ENCODE assay signal across 8 cellular contexts in the genomic region with DNA sequence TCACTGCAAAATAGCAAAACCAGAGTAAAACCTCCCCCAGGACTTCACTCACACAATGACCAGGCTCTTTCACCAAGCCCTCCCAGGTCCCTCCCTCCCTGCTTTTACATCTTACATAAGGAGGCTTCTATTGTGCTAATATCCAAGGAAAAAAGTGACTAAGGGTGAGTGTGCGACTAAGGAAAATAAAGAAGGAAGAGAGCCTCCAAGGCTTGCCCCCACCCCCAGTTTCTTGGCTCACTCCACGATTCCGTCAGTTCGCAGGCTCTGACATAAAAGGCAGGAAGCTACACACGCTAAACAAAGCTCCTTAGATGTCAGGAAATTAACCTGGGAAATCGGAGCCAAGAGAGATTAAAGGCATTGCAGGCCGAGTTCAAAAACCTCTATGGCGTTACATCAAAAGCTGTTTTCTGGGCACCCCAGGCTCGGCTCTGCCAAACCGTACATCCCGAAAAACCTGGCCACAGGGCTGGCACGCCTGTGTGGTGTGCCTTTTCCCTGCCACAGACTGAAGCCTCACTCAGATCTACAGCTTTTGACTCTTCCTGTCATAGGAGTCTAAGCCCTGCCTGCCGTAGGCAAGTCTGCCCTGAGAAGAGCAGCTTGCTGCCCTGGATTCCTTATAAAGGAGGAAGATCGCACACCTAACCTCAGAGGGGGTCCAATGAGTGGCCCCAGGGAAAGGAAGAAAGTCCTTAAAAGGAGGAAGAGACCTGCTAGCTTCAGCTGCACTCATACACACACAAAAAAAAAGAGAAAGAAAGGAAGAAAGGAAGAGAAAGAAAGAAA.
DNase-seq lines count a peak whose midpoint lies in the region; ATAC-seq and TF ChIP-seq lines count a peak whose summit lies in the region.

No MANE protein-coding gene starts in this region.

- no peak for TF ChIP-seq POLR2A in testis (IDR thresholded peaks at IDR 0.05)

- intact Hi-C loops in testis (cut with DNase I; ENCODE audit: low total_unique reads): no loop called here

- no peak for ATAC-seq in activated CD4-positive, CD25-positive, alpha-beta regulatory T cell treated with anti-CD3 and anti-CD28 coated beads, Interleukin-2, amount 50 U/mL, for 24 hours

- TF ChIP-seq CTCF in testis (IDR thresholded peaks at IDR 0.05): no peak

- H3K4me1 ChIP-seq in ectodermal cell (ENCODE audit: control insufficient read depth, insufficient read depth, low read length): peaks cover 31% of the 10 kb centered on the region
- H3K4me1 ChIP-seq in mesodermal cell (ENCODE audit: control insufficient read depth, insufficient read depth, low read length, poor library complexity, severe bottlenecking): peaks cover 26% of the 10 kb centered on the region
- H3K4me1 ChIP-seq in testis: peaks cover 4% of the 10 kb centered on the region

- H3K27me3 ChIP-seq in ectodermal cell (ENCODE audit: control insufficient read depth, insufficient read depth, low read length, poor library complexity, severe bottlenecking) (no peaks in the 10 kb centered on the region), testis (no peaks in the 10 kb centered on the region)

- H3K36me3 ChIP-seq in ectodermal cell (ENCODE audit: control insufficient read depth, insufficient read depth, low read length) (no peaks in the 10 kb centered on the region), mesodermal cell (ENCODE audit: control insufficient read depth, insufficient read depth, low read length) (no peaks in the 10 kb centered on the region), testis (ENCODE audit: low read depth, missing control alignments) (no peaks in the 10 kb centered on the region)

- H3K4me3 ChIP-seq in ectodermal cell (ENCODE audit: insufficient read depth, low read depth, low read length) (no peak overlapping the region), mesodermal cell (ENCODE audit: extremely low read depth, insufficient read depth, low read length, poor library complexity, severe bottlenecking) (peak overlapping the region; percentile 11), testis (no peak overlapping the region)

- 6% methylated on average over 14 of the region's 14 CpGs for WGBS in ectodermal cell, 2 experiments
- 8 to 13% methylated on average over 10 to 11 of the region's 14 CpGs for WGBS in mesodermal cell (ENCODE audit: insufficient coverage in 2 of 2), 2 experiments
- 61 to 69% methylated on average over 14 of the region's 14 CpGs for WGBS in testis, 2 donors

- H3K27ac ChIP-seq in ectodermal cell (ENCODE audit: insufficient read depth, low read depth, low read length, poor library complexity, severe bottlenecking) (peak overlapping the region; percentile 45), mesodermal cell (ENCODE audit: low read depth, low read length, severe bottlenecking) (peak overlapping the region; percentile 88), testis (peak overlapping the region in 1 of 2 donors; percentile 7)

- no peaks in the 10 kb centered on the region for H3K9me3 ChIP-seq in ectodermal cell (ENCODE audit: control insufficient read depth, low read length)
- no peaks in the 10 kb centered on the region for H3K9me3 ChIP-seq in mesodermal cell (ENCODE audit: control insufficient read depth, low read length)
- no peaks in the 10 kb centered on the region for H3K9me3 ChIP-seq in testis

- DNase-seq in DMS53 (lab: John Stamatoyannopoulos, UW) (peak; percentile 80), NCI-H2196 treated with DMSO at 0.1 percent for 48 hours (lab: John Stamatoyannopoulos, UW; ENCODE audit: unreplicated experiment) (peak; percentile 23), DMS 273 treated with DMSO at 0.1 percent for 48 hours (lab: John Stamatoyannopoulos, UW) (no peak), MV-4-11 (lab: John Stamatoyannopoulos, UW) (no peak), testis (no peak)

Comparison
In these comparisons a context has a peak if more than half of its experiments do, and no peak if none do; other contexts are left out.
1. DNase-seq: peak in DMS53 (single experiment) and NCI-H2196 treated with DMSO at 0.1 percent for 48 hours (single experiment); none in DMS 273 treated with DMSO at 0.1 percent for 48 hours (single experiment), MV-4-11 (single experiment) and testis (single experiment).